In the genomic region with DNA sequence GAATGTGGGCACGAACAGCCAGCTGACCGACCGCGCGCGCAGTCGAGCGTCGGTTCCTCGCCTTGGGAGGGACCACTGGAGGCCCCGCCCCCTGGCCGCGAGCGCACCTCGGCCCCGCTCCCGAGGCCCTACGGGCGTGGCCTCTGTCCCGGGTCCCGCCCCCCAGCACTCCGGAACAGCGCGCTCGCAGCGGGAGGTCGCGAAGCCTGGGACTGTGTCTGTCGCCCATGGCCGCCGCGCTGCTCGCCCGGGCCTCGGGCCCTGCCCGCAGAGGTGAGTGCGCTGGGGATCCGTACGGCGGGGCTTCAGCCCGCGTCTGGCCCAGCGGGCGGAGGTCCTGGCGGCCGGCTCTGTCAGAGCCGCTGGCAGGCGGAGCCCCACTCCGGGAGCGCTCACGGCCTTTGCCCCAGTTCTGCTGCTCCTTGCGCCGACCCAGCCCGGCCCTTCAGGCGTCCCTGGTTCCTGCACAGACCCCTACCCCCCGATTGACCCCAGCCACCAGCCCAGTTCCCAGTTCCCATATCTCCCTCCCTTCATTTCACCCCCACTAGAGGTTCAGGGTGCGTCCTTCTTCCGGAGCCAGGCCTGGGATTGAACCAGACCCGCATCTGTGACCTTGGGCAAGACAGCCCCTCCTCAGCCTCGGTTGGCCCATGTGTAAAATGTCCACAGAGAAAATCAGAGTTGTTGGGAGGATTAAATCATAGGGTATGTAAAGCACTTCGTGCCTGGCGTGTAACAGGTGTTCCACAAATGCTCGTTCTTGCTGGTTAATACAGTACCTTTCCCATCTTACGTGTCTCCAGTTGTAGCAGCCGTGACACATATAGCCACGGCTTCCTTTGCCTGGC, we compare ENCODE assay signal across 1 cellular context.
TF ChIP-seq lines count a peak whose summit lies in the region.

A gene with protein sequence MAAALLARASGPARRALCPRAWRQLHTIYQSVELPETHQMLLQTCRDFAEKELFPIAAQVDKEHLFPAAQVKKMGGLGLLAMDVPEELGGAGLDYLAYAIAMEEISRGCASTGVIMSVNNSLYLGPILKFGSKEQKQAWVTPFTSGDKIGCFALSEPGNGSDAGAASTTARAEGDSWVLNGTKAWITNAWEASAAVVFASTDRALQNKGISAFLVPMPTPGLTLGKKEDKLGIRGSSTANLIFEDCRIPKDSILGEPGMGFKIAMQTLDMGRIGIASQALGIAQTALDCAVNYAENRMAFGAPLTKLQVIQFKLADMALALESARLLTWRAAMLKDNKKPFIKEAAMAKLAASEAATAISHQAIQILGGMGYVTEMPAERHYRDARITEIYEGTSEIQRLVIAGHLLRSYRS (plus strand): TSS at position 168 of the 851 bp plus-strand sequence. CDS start 60 bp downstream, at position 228.

TF ChIP-seq in K562, 482 proteins besides CTCF, POLR2A, EP300 and RAD21 (continued from another document and continues in another):
- TF ChIP-seq, protein P1, sequence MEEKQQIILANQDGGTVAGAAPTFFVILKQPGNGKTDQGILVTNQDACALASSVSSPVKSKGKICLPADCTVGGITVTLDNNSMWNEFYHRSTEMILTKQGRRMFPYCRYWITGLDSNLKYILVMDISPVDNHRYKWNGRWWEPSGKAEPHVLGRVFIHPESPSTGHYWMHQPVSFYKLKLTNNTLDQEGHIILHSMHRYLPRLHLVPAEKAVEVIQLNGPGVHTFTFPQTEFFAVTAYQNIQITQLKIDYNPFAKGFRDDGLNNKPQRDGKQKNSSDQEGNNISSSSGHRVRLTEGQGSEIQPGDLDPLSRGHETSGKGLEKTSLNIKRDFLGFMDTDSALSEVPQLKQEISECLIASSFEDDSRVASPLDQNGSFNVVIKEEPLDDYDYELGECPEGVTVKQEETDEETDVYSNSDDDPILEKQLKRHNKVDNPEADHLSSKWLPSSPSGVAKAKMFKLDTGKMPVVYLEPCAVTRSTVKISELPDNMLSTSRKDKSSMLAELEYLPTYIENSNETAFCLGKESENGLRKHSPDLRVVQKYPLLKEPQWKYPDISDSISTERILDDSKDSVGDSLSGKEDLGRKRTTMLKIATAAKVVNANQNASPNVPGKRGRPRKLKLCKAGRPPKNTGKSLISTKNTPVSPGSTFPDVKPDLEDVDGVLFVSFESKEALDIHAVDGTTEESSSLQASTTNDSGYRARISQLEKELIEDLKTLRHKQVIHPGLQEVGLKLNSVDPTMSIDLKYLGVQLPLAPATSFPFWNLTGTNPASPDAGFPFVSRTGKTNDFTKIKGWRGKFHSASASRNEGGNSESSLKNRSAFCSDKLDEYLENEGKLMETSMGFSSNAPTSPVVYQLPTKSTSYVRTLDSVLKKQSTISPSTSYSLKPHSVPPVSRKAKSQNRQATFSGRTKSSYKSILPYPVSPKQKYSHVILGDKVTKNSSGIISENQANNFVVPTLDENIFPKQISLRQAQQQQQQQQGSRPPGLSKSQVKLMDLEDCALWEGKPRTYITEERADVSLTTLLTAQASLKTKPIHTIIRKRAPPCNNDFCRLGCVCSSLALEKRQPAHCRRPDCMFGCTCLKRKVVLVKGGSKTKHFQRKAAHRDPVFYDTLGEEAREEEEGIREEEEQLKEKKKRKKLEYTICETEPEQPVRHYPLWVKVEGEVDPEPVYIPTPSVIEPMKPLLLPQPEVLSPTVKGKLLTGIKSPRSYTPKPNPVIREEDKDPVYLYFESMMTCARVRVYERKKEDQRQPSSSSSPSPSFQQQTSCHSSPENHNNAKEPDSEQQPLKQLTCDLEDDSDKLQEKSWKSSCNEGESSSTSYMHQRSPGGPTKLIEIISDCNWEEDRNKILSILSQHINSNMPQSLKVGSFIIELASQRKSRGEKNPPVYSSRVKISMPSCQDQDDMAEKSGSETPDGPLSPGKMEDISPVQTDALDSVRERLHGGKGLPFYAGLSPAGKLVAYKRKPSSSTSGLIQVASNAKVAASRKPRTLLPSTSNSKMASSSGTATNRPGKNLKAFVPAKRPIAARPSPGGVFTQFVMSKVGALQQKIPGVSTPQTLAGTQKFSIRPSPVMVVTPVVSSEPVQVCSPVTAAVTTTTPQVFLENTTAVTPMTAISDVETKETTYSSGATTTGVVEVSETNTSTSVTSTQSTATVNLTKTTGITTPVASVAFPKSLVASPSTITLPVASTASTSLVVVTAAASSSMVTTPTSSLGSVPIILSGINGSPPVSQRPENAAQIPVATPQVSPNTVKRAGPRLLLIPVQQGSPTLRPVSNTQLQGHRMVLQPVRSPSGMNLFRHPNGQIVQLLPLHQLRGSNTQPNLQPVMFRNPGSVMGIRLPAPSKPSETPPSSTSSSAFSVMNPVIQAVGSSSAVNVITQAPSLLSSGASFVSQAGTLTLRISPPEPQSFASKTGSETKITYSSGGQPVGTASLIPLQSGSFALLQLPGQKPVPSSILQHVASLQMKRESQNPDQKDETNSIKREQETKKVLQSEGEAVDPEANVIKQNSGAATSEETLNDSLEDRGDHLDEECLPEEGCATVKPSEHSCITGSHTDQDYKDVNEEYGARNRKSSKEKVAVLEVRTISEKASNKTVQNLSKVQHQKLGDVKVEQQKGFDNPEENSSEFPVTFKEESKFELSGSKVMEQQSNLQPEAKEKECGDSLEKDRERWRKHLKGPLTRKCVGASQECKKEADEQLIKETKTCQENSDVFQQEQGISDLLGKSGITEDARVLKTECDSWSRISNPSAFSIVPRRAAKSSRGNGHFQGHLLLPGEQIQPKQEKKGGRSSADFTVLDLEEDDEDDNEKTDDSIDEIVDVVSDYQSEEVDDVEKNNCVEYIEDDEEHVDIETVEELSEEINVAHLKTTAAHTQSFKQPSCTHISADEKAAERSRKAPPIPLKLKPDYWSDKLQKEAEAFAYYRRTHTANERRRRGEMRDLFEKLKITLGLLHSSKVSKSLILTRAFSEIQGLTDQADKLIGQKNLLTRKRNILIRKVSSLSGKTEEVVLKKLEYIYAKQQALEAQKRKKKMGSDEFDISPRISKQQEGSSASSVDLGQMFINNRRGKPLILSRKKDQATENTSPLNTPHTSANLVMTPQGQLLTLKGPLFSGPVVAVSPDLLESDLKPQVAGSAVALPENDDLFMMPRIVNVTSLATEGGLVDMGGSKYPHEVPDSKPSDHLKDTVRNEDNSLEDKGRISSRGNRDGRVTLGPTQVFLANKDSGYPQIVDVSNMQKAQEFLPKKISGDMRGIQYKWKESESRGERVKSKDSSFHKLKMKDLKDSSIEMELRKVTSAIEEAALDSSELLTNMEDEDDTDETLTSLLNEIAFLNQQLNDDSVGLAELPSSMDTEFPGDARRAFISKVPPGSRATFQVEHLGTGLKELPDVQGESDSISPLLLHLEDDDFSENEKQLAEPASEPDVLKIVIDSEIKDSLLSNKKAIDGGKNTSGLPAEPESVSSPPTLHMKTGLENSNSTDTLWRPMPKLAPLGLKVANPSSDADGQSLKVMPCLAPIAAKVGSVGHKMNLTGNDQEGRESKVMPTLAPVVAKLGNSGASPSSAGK (IDR thresholded peaks at IDR 0.05): no peak
- TF ChIP-seq SP1 (CRISPR knock-in tag; IDR thresholded peaks at IDR 0.05): peak; percentile 74
- TF ChIP-seq ADNP (tag; IDR thresholded peaks at IDR 0.05): no peak
- TF ChIP-seq MAZ (CRISPR knock-in tag; conservative IDR thresholded peaks at IDR 0.05 in 1 of 2, IDR thresholded peaks at IDR 0.05 in 1 of 2): peak; percentile 57 to 72
- TF ChIP-seq MBD2 (IDR thresholded peaks at IDR 0.05; ENCODE audit: borderline replicate concordance, low read depth): no peak
- TF ChIP-seq RNF2 (IDR thresholded peaks at IDR 0.05): no peak
- TF ChIP-seq, protein P2, sequence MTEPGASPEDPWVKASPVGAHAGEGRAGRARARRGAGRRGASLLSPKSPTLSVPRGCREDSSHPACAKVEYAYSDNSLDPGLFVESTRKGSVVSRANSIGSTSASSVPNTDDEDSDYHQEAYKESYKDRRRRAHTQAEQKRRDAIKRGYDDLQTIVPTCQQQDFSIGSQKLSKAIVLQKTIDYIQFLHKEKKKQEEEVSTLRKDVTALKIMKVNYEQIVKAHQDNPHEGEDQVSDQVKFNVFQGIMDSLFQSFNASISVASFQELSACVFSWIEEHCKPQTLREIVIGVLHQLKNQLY (CRISPR knock-in tag; conservative IDR thresholded peaks at IDR 0.05): no peak
- no peak for TF ChIP-seq ZNF707 (CRISPR knock-in tag; conservative IDR thresholded peaks at IDR 0.05)
- TF ChIP-seq CBX3 (IDR thresholded peaks at IDR 0.05; ENCODE audit: borderline replicate concordance in 1 of 2, low read length in 2 of 2): no peak
- TF ChIP-seq NBN (IDR thresholded peaks at IDR 0.05; ENCODE audit: low read depth): no peak
- TF ChIP-seq PCBP1 (IDR thresholded peaks at IDR 0.05; ENCODE audit: low read depth, low read length, poor library complexity, severe bottlenecking): no peak
- TF ChIP-seq ZNF146 (CRISPR knock-in tag; IDR thresholded peaks at IDR 0.05; ENCODE audit: unreplicated experiment): no peak
- TF ChIP-seq YBX1 (IDR thresholded peaks at IDR 0.05): no peak
- TF ChIP-seq KAT8 (IDR thresholded peaks at IDR 0.05; ENCODE audit: low read depth): no peak
- peak; percentile 65 for TF ChIP-seq FIP1L1 (IDR thresholded peaks at IDR 0.05; ENCODE audit: low read depth, low read length, poor library complexity, severe bottlenecking)
- TF ChIP-seq, protein P3, sequence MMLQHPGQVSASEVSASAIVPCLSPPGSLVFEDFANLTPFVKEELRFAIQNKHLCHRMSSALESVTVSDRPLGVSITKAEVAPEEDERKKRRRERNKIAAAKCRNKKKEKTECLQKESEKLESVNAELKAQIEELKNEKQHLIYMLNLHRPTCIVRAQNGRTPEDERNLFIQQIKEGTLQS (IDR thresholded peaks at IDR 0.05): no peak
- TF ChIP-seq, protein P3 (CRISPR knock-in tag; conservative IDR thresholded peaks at IDR 0.05): no peak
- TF ChIP-seq HDAC1 (IDR thresholded peaks at IDR 0.05): peak in 1 of 2 experiments; percentile 52; a peak in 1 of 4 replicates
- TF ChIP-seq SMARCB1 (IDR thresholded peaks at IDR 0.05; ENCODE audit: insufficient read length, low read depth): no peak
- TF ChIP-seq ZFP1 (CRISPR knock-in tag; IDR thresholded peaks at IDR 0.05): no peak
- TF ChIP-seq GABPB2 (CRISPR knock-in tag; conservative IDR thresholded peaks at IDR 0.05): no peak
- TF ChIP-seq, protein P4, sequence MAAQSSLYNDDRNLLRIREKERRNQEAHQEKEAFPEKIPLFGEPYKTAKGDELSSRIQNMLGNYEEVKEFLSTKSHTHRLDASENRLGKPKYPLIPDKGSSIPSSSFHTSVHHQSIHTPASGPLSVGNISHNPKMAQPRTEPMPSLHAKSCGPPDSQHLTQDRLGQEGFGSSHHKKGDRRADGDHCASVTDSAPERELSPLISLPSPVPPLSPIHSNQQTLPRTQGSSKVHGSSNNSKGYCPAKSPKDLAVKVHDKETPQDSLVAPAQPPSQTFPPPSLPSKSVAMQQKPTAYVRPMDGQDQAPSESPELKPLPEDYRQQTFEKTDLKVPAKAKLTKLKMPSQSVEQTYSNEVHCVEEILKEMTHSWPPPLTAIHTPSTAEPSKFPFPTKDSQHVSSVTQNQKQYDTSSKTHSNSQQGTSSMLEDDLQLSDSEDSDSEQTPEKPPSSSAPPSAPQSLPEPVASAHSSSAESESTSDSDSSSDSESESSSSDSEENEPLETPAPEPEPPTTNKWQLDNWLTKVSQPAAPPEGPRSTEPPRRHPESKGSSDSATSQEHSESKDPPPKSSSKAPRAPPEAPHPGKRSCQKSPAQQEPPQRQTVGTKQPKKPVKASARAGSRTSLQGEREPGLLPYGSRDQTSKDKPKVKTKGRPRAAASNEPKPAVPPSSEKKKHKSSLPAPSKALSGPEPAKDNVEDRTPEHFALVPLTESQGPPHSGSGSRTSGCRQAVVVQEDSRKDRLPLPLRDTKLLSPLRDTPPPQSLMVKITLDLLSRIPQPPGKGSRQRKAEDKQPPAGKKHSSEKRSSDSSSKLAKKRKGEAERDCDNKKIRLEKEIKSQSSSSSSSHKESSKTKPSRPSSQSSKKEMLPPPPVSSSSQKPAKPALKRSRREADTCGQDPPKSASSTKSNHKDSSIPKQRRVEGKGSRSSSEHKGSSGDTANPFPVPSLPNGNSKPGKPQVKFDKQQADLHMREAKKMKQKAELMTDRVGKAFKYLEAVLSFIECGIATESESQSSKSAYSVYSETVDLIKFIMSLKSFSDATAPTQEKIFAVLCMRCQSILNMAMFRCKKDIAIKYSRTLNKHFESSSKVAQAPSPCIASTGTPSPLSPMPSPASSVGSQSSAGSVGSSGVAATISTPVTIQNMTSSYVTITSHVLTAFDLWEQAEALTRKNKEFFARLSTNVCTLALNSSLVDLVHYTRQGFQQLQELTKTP (IDR thresholded peaks at IDR 0.05; ENCODE audit: low read depth in 1 of 2, partially characterized antibody in 2 of 2): no peak
- TF ChIP-seq CHD1 (IDR thresholded peaks at IDR 0.05; ENCODE audit: low read length): no peak
- no peak for TF ChIP-seq ILF3 (IDR thresholded peaks at IDR 0.05; ENCODE audit: borderline replicate concordance)
- no peak for TF ChIP-seq ZNF354B (CRISPR knock-in tag; IDR thresholded peaks at IDR 0.05)
- TF ChIP-seq, protein P5, sequence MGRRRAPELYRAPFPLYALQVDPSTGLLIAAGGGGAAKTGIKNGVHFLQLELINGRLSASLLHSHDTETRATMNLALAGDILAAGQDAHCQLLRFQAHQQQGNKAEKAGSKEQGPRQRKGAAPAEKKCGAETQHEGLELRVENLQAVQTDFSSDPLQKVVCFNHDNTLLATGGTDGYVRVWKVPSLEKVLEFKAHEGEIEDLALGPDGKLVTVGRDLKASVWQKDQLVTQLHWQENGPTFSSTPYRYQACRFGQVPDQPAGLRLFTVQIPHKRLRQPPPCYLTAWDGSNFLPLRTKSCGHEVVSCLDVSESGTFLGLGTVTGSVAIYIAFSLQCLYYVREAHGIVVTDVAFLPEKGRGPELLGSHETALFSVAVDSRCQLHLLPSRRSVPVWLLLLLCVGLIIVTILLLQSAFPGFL (CRISPR knock-in tag; IDR thresholded peaks at IDR 0.05): 0 out of 2 replicates have a peak, but pooled peaks have one; percentile 22
- TF ChIP-seq, protein P6, sequence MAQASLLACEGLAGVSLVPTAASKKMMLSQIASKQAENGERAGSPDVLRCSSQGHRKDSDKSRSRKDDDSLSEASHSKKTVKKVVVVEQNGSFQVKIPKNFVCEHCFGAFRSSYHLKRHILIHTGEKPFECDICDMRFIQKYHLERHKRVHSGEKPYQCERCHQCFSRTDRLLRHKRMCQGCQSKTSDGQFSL (CRISPR knock-in tag; IDR thresholded peaks at IDR 0.05): no peak
- TF ChIP-seq, protein P6 (tag; IDR thresholded peaks at IDR 0.05): no peak
- peak; percentile 92; the same call in 1 of the 2 replicates for TF ChIP-seq KAT7 (CRISPR knock-in tag; IDR thresholded peaks at IDR 0.05; ENCODE audit: borderline replicate concordance)
- TF ChIP-seq POU5F1 (IDR thresholded peaks at IDR 0.05; ENCODE audit: borderline replicate concordance, low read depth, low read length, partially characterized antibody): no peak
- TF ChIP-seq, protein P7, sequence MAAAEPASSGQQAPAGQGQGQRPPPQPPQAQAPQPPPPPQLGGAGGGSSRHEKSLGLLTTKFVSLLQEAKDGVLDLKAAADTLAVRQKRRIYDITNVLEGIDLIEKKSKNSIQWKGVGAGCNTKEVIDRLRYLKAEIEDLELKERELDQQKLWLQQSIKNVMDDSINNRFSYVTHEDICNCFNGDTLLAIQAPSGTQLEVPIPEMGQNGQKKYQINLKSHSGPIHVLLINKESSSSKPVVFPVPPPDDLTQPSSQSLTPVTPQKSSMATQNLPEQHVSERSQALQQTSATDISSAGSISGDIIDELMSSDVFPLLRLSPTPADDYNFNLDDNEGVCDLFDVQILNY (CRISPR knock-in tag; IDR thresholded peaks at IDR 0.05): no peak
- no peak for TF ChIP-seq ATF1 (CRISPR knock-in tag; IDR thresholded peaks at IDR 0.05)
- peak; percentile 47 for TF ChIP-seq ATF1 (tag; IDR thresholded peaks at IDR 0.05)
